1 cellular context compared by ENCODE assay signal in genomic region chr6:168311410-168312124, GRCh38.
TF ChIP-seq lines count a peak whose summit lies in the region.

No MANE protein-coding gene starts in this region.

TF ChIP-seq in GM23338, 12 proteins besides CTCF, POLR2A, EP300 and RAD21 (continued from another document):
- TF ChIP-seq ZNF462 (CRISPR knock-in tag; IDR thresholded peaks at IDR 0.05) (no peak), REST (IDR thresholded peaks at IDR 0.05; ENCODE audit: unreplicated experiment) (no peak), CREB1 (CRISPR knock-in tag; IDR thresholded peaks at IDR 0.05; ENCODE audit: low read depth) (no peak), EZH2phosphoT487 (IDR thresholded peaks at IDR 0.05; ENCODE audit: unreplicated experiment) (no peak), JUNB (IDR thresholded peaks at IDR 0.05; ENCODE audit: unreplicated experiment) (no peak), EZH2 (IDR thresholded peaks at IDR 0.05; ENCODE audit: low read depth, unreplicated experiment) (no peak), ZNF114 (CRISPR knock-in tag; IDR thresholded peaks at IDR 0.05) (no peak), POLR2AphosphoS5 (IDR thresholded peaks at IDR 0.05; ENCODE audit: low read depth) (no peak), ETS1 (IDR thresholded peaks at IDR 0.05) (no peak), STAT1 (IDR thresholded peaks at IDR 0.05; ENCODE audit: unreplicated experiment) (no peak), ZNF331 (CRISPR knock-in tag; IDR thresholded peaks at IDR 0.05; ENCODE audit: low read depth) (no peak)
TF ChIP-seq in GM23338: peak in this region for 0.
